1 cellular context compared by ENCODE assay signal in the genomic region with DNA sequence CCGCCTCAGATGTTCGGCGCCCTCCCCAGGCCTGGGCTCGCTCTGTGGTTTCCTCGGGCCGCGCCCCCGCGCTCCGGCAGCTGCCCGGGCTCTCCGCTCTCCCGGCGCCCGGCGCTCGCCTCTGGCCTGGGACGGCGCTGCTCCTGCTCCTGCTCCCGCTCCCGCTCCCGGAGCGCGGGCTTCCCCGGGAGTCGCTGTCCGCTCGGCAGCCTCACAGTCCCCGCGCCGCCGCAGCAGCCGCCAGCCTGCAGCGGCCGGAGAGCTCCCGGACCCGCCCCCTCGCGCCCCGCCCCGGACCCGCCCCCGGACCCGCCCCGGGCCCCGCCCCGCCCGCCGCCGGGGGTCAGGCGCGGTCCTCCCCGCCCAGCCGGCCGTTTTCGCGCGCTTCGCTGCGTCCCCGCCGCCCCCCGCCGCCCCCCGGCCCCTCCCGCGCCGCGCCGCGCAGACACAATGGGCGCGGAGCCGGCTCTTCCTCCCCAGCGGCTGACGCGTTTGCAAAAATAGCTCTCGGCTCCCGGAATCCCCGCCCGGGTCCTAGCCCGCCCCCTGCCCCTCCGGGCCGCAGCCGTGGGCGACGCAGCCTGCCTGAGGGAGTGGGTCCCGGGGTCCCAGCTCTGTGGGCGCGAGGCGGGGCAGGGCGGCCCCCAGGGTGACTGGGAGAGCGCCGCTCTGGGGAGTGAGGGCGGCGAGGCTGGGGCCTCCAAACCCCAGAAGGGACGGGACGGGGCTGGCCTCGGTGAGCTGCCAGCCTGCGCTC.
TF ChIP-seq lines count a peak whose summit lies in the region.

A gene with protein sequence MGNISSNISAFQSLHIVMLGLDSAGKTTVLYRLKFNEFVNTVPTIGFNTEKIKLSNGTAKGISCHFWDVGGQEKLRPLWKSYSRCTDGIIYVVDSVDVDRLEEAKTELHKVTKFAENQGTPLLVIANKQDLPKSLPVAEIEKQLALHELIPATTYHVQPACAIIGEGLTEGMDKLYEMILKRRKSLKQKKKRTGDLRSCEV (minus strand): TSS at position 247 of the 757 bp plus-strand sequence. CDS start 495 bp downstream, outside the sequence.

TF ChIP-seq in GM12878, 131 proteins besides CTCF, POLR2A, EP300 and RAD21 (continued from another document):
- TF ChIP-seq ZSCAN29 (IDR thresholded peaks at IDR 0.05) = no peak
- TF ChIP-seq, protein P1, sequence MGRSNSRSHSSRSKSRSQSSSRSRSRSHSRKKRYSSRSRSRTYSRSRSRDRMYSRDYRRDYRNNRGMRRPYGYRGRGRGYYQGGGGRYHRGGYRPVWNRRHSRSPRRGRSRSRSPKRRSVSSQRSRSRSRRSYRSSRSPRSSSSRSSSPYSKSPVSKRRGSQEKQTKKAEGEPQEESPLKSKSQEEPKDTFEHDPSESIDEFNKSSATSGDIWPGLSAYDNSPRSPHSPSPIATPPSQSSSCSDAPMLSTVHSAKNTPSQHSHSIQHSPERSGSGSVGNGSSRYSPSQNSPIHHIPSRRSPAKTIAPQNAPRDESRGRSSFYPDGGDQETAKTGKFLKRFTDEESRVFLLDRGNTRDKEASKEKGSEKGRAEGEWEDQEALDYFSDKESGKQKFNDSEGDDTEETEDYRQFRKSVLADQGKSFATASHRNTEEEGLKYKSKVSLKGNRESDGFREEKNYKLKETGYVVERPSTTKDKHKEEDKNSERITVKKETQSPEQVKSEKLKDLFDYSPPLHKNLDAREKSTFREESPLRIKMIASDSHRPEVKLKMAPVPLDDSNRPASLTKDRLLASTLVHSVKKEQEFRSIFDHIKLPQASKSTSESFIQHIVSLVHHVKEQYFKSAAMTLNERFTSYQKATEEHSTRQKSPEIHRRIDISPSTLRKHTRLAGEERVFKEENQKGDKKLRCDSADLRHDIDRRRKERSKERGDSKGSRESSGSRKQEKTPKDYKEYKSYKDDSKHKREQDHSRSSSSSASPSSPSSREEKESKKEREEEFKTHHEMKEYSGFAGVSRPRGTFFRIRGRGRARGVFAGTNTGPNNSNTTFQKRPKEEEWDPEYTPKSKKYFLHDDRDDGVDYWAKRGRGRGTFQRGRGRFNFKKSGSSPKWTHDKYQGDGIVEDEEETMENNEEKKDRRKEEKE (IDR thresholded peaks at IDR 0.05) = no peak
- TF ChIP-seq BHLHE40 (IDR thresholded peaks at IDR 0.05; ENCODE audit: borderline replicate concordance in 1 of 2, low read depth in 2 of 2, low read length in 1 of 2) = peak in 1 of 2 experiments; percentile 21; a peak in 1 of 4 replicates
